ENCODE assay signal across 14 cellular contexts in the genomic region with DNA sequence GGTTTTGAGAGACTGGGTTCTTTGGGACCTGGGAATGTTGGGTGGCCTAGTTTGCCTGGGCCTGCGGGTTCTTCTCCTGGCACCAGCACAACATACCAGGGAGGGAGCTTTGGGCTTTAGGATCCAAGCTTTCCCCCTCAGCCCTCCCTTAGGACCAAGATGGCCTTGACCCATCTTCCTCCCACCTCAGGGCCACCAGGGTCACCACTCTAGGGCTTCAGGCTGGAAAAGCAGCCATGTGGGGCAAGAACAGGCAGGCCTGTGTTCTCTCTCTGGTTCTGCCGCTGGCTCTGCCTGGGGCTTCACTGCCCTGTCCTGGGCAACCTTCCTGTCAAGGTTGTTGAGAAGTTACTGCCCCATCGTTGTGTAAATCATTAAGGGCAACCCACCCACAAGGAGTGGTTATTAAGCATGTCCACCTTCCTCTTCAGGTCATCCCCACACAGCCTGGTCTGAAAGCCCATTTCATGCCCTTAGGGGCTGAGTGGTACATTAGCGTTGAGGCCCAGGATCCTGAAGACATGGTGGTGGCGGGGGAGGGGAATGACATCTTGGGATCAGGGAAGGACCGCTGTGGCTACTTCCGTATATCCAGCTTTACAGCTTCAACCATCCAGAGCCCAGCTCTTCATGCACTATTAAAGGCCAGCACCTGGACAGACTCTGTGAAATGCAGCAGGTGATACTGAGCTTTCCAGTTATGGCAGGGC. TPM values are rescaled to one million over a fixed set of nuclear protein-coding genes. Genes with fewer than 3 reads are reported as not detected.
DNase-seq lines count a peak whose midpoint lies in the region; ATAC-seq and TF ChIP-seq lines count a peak whose summit lies in the region.
"Had no signal": no experiment of that assay in that cellular context is flagged by ENCODE, and none has a peak within 500 bp of the region (broad histone marks: within the 10 kb centered on the region; RNA-seq: fewer than 3 reads in every experiment).

No MANE protein-coding gene starts in this region.

- no peak for TF ChIP-seq POLR2A in tibial nerve (IDR thresholded peaks at IDR 0.05)
- TF ChIP-seq POLR2A in testis (IDR thresholded peaks at IDR 0.05), result no peak

- no peak for ATAC-seq in activated B cell treated with CpG ODN at 0.5 μM for 24 hours (ENCODE audit: low read depth)
- no peak for ATAC-seq in activated T-cell treated with anti-CD3 and anti-CD28 coated beads, Interleukin-2, amount 50 U/mL, for 72 hours (replicated peaks in 1 of 2)
- ATAC-seq in GM18870 (IDR thresholded peaks at IDR 0.05; ENCODE audit: unreplicated experiment), result no peak

- H3K27me3 Mint-ChIP-seq in activated B cell treated with CpG ODN at 0.5 μM for 24 hours, result peaks cover 69% of the 10 kb centered on the region
- peaks cover 77% of the 10 kb centered on the region for H3K27me3 Mint-ChIP-seq in activated T-cell treated with anti-CD3 and anti-CD28 coated beads, Interleukin-2, amount 50 U/mL, for 72 hours (ENCODE audit: low read depth)

- H3K36me3 ChIP-seq in tibial nerve, result no peaks in the 10 kb centered on the region
- H3K36me3 ChIP-seq in testis (ENCODE audit: low read depth, missing control alignments), result no peaks in the 10 kb centered on the region
- H3K36me3 ChIP-seq: Peyer's patch had no signal

- no peak overlapping the region for H3K27ac Mint-ChIP-seq in activated B cell treated with CpG ODN at 0.5 μM for 24 hours
- H3K27ac Mint-ChIP-seq in activated T-cell treated with anti-CD3 and anti-CD28 coated beads, Interleukin-2, amount 50 U/mL, for 72 hours, result no peak overlapping the region
- H3K27ac Mint-ChIP-seq: T-helper 1 cell treated with Interleukin-12 subunit alpha and Interleukin-12 subunit beta and Interleukin-4 antibody, amounts not matched to agents 30 μg/mL and 1 μg/mL, for 36 hours had no signal

- no peak for TF ChIP-seq CTCF in activated B cell treated with CpG ODN at 0.5 μM for 24 hours (IDR thresholded peaks at IDR 0.05)
- TF ChIP-seq CTCF in tibial nerve (IDR thresholded peaks at IDR 0.05), result no peak
- TF ChIP-seq CTCF in testis (IDR thresholded peaks at IDR 0.05), result no peak

- DNase-seq in DMS53 (lab: John Stamatoyannopoulos, UW) (peak; percentile 61), activated B cell treated with CpG ODN at 0.5 μM for 24 hours (no peak), posterior vena cava (ENCODE audit: low spot score) (peak; percentile 36), tibial nerve (ENCODE audit: low spot score in 2 of 2) (no peak), testis (no peak)
- no peak for DNase-seq in activated T-cell treated with anti-CD3 and anti-CD28 coated beads, Interleukin-2, amount 50 U/mL, for 72 hours
- DNase-seq: KG1, NCI-H146, NCI-H524 treated with DMSO at 0.1 percent for 48 hours had no signal

- TF ChIP-seq EP300 in tibial nerve (IDR thresholded peaks at IDR 0.05), result no peak

- peaks cover 12% of the 10 kb centered on the region for H3K4me1 Mint-ChIP-seq in activated B cell treated with CpG ODN at 0.5 μM for 24 hours
- peaks cover 7% of the 10 kb centered on the region for H3K4me1 Mint-ChIP-seq in activated T-cell treated with anti-CD3 and anti-CD28 coated beads, Interleukin-2, amount 50 U/mL, for 72 hours (ENCODE audit: low read depth)

- H3K27ac ChIP-seq in tibial nerve (no peak overlapping the region), testis (no peak overlapping the region)
- H3K27ac ChIP-seq: Peyer's patch had no signal

- CTCF ChIA-PET in activated B cell treated with CpG ODN at 0.5 μM for 24 hours (lab: Charles Lee), result interaction anchor here (0.5 to 1.4 kb wide), 3 partner anchors 12 to 153 kb away, joined by 3 to 8 read pairs (median 3); no protein-coding TSS in a partner anchor

- peak overlapping the region; percentile 49 for H3K4me3 ChIP-seq in iPS-18c (ENCODE audit: insufficient read depth, low read depth, low read length)
- peak overlapping the region in 2 of 4 donors; percentile 32 to 59 for H3K4me3 ChIP-seq in tibial nerve
- H3K4me3 ChIP-seq in testis, result peak overlapping the region in 1 of 2 donors; percentile 49

- H3K9me3 ChIP-seq in iPS-18c (ENCODE audit: control insufficient read depth, insufficient read depth, low read length), result no peaks in the 10 kb centered on the region
- no peaks in the 10 kb centered on the region for H3K9me3 ChIP-seq in tibial nerve
- no peaks in the 10 kb centered on the region for H3K9me3 ChIP-seq in testis
- H3K9me3 ChIP-seq: Peyer's patch had no signal

- intact Hi-C loops in activated B cell treated with CpG ODN at 0.5 μM for 24 hours (cut with micrococcal nuclease) (no loop called here), posterior vena cava (cut with DNase I) (no loop called here), testis (cut with DNase I; ENCODE audit: low total_unique reads) (no loop called here)

- H3K4me1 ChIP-seq in tibial nerve, result peaks cover 0 to 29% (median 18%) of the 10 kb centered on the region in 4 donors
- H3K4me1 ChIP-seq in testis, result peaks cover 5% of the 10 kb centered on the region

- H3K27me3 ChIP-seq in tibial nerve (peaks cover 0 to 70% of the 10 kb centered on the region in 2 donors), testis (no peaks in the 10 kb centered on the region)

- WGBS in tibial nerve, 2 donors, result 76 to 84% methylated on average over 6 to 7 of the region's 7 CpGs
- WGBS in testis, 2 donors, result 73 to 81% methylated on average over 3 to 7 of the region's 7 CpGs

- no peaks in the 10 kb centered on the region for H3K36me3 Mint-ChIP-seq in activated B cell treated with CpG ODN at 0.5 μM for 24 hours (ENCODE audit: low read depth)
- H3K36me3 Mint-ChIP-seq in activated T-cell treated with anti-CD3 and anti-CD28 coated beads, Interleukin-2, amount 50 U/mL, for 72 hours (ENCODE audit: insufficient read depth in 2 of 2), result peaks cover 0 to 1% of the 10 kb centered on the region in 2 donors

- H3K4me3 Mint-ChIP-seq in activated B cell treated with CpG ODN at 0.5 μM for 24 hours, result peak overlapping the region; percentile 16
- peak overlapping the region in 1 of 2 donors; percentile 55 for H3K4me3 Mint-ChIP-seq in activated T-cell treated with anti-CD3 and anti-CD28 coated beads, Interleukin-2, amount 50 U/mL, for 72 hours
- H3K4me3 Mint-ChIP-seq: T-helper 1 cell treated with Interleukin-12 subunit alpha and Interleukin-12 subunit beta and Interleukin-4 antibody, amounts not matched to agents 30 μg/mL and 1 μg/mL, for 36 hours had no signal

- POLR2A ChIA-PET in activated B cell treated with CpG ODN at 0.5 μM for 24 hours (lab: Charles Lee), result interaction anchor here (0.5 to 0.6 kb wide), 2 partner anchors 148 to 506 kb away, joined by 3 to 4 read pairs; no protein-coding TSS in a partner anchor

- H3K9me3 Mint-ChIP-seq in activated B cell treated with CpG ODN at 0.5 μM for 24 hours, result no peaks in the 10 kb centered on the region
- no peaks in the 10 kb centered on the region for H3K9me3 Mint-ChIP-seq in activated T-cell treated with anti-CD3 and anti-CD28 coated beads, Interleukin-2, amount 50 U/mL, for 72 hours
- H3K9me3 Mint-ChIP-seq: T-helper 1 cell treated with Interleukin-12 subunit alpha and Interleukin-12 subunit beta and Interleukin-4 antibody, amounts not matched to agents 30 μg/mL and 1 μg/mL, for 36 hours had no signal

RNA-seq across cellular contexts. Expression of a gene that starts 0.7 kb away (rescaled TPM):
- total RNA-seq in activated B cell treated with CpG ODN at 0.5 μM for 24 hours, result 0.11 and 0.39 TPM in 2 replicates
- total RNA-seq in posterior vena cava, result 1 to 10 TPM in 1 of 2 donors, under 1 TPM in 1; 0.62 to 4.4 TPM
- 1 to 10 TPM; 1.5 to 4.2 (median 3.9) TPM for total RNA-seq in tibial nerve
- under 1 TPM; 0.34 to 0.95 TPM for total RNA-seq in activated T-cell treated with anti-CD3 and anti-CD28 coated beads, Interleukin-2, amount 50 U/mL, for 72 hours
- 1 to 10 TPM; 5.3 to 5.7 TPM for total RNA-seq in testis
- polyA plus RNA-seq in testis (ENCODE audit: insufficient read depth, low read depth, low replicate concordance), result 2.8 TPM
- total RNA-seq: lung microvascular endothelial cell had no signal

RNA-seq across cellular contexts. Expression of a gene that starts 0.8 kb away (rescaled TPM):
- 0.15 and 0.33 TPM in 2 replicates for total RNA-seq in activated B cell treated with CpG ODN at 0.5 μM for 24 hours
- total RNA-seq in posterior vena cava, result 1 to 10 TPM in 1 of 2 donors, under 1 TPM in 1; 0.81 to 5.3 TPM
- 1 to 10 TPM; 1.1 to 7.5 (median 1.9) TPM for total RNA-seq in tibial nerve
- total RNA-seq in activated T-cell treated with anti-CD3 and anti-CD28 coated beads, Interleukin-2, amount 50 U/mL, for 72 hours, result under 1 TPM; 0.46 to 0.65 TPM
- total RNA-seq in testis, result under 1 TPM; 0.31 to 0.94 TPM
- polyA plus RNA-seq in testis (ENCODE audit: insufficient read depth, low read depth, low replicate concordance), result 1.0 TPM
- total RNA-seq: lung microvascular endothelial cell had no signal

RNA-seq across cellular contexts. Expression of a gene that starts 16.3 kb away (rescaled TPM):
- total RNA-seq in activated B cell treated with CpG ODN at 0.5 μM for 24 hours, result not detected in 2 replicates
- not detected for total RNA-seq in posterior vena cava
- not detected for total RNA-seq in tibial nerve
- total RNA-seq in activated T-cell treated with anti-CD3 and anti-CD28 coated beads, Interleukin-2, amount 50 U/mL, for 72 hours, result not detected
- total RNA-seq in testis, result under 1 TPM; 0.31 to 0.39 TPM
- 0.36 TPM for polyA plus RNA-seq in testis (ENCODE audit: insufficient read depth, low read depth, low replicate concordance)
- total RNA-seq: lung microvascular endothelial cell had no signal

RNA-seq across cellular contexts. Expression of a gene that starts 16.5 kb away (rescaled TPM):
- total RNA-seq in activated B cell treated with CpG ODN at 0.5 μM for 24 hours (not detected in 2 replicates), posterior vena cava (1 to 10 TPM in 1 of 2 donors, under 1 TPM in 1; 0.57 to 2.7 TPM), tibial nerve (1 to 10 TPM in 1 of 4 donors, under 1 TPM in 3; 0.22 to 1.9 (median 0.84) TPM), testis (1 to 10 TPM; 1.2 to 4.8 TPM)
- total RNA-seq in activated T-cell treated with anti-CD3 and anti-CD28 coated beads, Interleukin-2, amount 50 U/mL, for 72 hours, result under 1 TPM; 0.14 to 0.31 TPM
- polyA plus RNA-seq in testis (ENCODE audit: insufficient read depth, low read depth, low replicate concordance), result 2.6 TPM
- total RNA-seq: lung microvascular endothelial cell had no signal

RNA-seq across cellular contexts. Expression of a gene that starts 57.3 kb away (rescaled TPM):
- total RNA-seq in activated B cell treated with CpG ODN at 0.5 μM for 24 hours (5.8 and 8.5 TPM in 2 replicates), posterior vena cava (1 to 10 TPM; 8.0 to 8.5 TPM), tibial nerve (10 to 100 TPM; 18.8 to 36.6 (median 25.5) TPM), testis (10 to 100 TPM in 1 of 2 donors, 1 to 10 TPM in 1; 9.3 to 12.7 TPM)
- total RNA-seq in activated T-cell treated with anti-CD3 and anti-CD28 coated beads, Interleukin-2, amount 50 U/mL, for 72 hours, result 10 to 100 TPM; 11.7 to 16.8 TPM
- polyA plus RNA-seq in testis (ENCODE audit: insufficient read depth, low read depth, low replicate concordance), result 13.2 TPM

Comparison
In these comparisons a context has a peak if more than half of its experiments do, and no peak if none do; other contexts are left out.
1. DNase-seq: peak in DMS53 (single experiment) and posterior vena cava (single experiment); none in activated B cell treated with CpG ODN at 0.5 μM for 24 hours (single experiment), tibial nerve (0 of 2), activated T-cell treated with anti-CD3 and anti-CD28 coated beads, Interleukin-2, amount 50 U/mL, for 72 hours (0 of 2) and testis (single experiment).